In genomic region chr6:93416575-93417420, GRCh38 we compare ENCODE assay signal across 10 cellular contexts. TPM values are rescaled to one million over a fixed set of nuclear protein-coding genes. Genes with fewer than 3 reads are reported as not detected.
DNase-seq lines count a peak whose midpoint lies in the region; ATAC-seq, FAIRE-seq and TF ChIP-seq lines count a peak whose summit lies in the region.
"Had no signal": no experiment of that assay in that cellular context is flagged by ENCODE, and none has a peak within 500 bp of the region (broad histone marks: within the 10 kb centered on the region; RNA-seq: fewer than 3 reads in every experiment).

No MANE protein-coding gene starts in this region.

- peak overlapping the region in 54 of 59 donors; percentile 18 to 90 (median 75) for H3K27ac ChIP-seq in dorsolateral prefrontal cortex
- H3K27ac ChIP-seq: C4-2B had no signal

- no peaks in the 10 kb centered on the region for H3K36me3 Mint-ChIP-seq in T-helper 1 cell treated with Interleukin-12 subunit alpha and Interleukin-12 subunit beta and Interleukin-4 antibody, amounts not matched to agents 30 μg/mL and 1 μg/mL, for 36 hours (ENCODE audit: low read depth)

- peaks cover 14% of the 10 kb centered on the region for H3K4me1 Mint-ChIP-seq in T-helper 1 cell treated with Interleukin-12 subunit alpha and Interleukin-12 subunit beta and Interleukin-4 antibody, amounts not matched to agents 30 μg/mL and 1 μg/mL, for 36 hours (ENCODE audit: low read depth)

- DNase-seq in T-helper 1 cell: no peak
- peak; percentile 68 to 87 for DNase-seq in NCI-H524 (lab: John Stamatoyannopoulos, UW)
- peak in 9 of 10 donors; percentile 19 to 70 (median 46) for DNase-seq in dorsolateral prefrontal cortex
- peak; percentile 60 for DNase-seq in midbrain (lab: John Stamatoyannopoulos, UW)
- DNase-seq in urothelium cell line (ENCODE audit: low spot score): peak; percentile 25

- peaks cover 51% of the 10 kb centered on the region for H3K27me3 Mint-ChIP-seq in T-helper 1 cell treated with Interleukin-12 subunit alpha and Interleukin-12 subunit beta and Interleukin-4 antibody, amounts not matched to agents 30 μg/mL and 1 μg/mL, for 36 hours (ENCODE audit: low read depth)

- peaks cover 0 to 16% (median 0%) of the 10 kb centered on the region in 45 donors for H3K27me3 ChIP-seq in dorsolateral prefrontal cortex

- peak overlapping the region; percentile 70 for H3K4me3 Mint-ChIP-seq in T-helper 1 cell treated with Interleukin-12 subunit alpha and Interleukin-12 subunit beta and Interleukin-4 antibody, amounts not matched to agents 30 μg/mL and 1 μg/mL, for 36 hours

- ATAC-seq in HG03565 (IDR thresholded peaks at IDR 0.05; ENCODE audit: unreplicated experiment): no peak
- no peak for ATAC-seq in GM21576 (IDR thresholded peaks at IDR 0.05; ENCODE audit: unreplicated experiment)

- H3K27ac Mint-ChIP-seq in T-helper 1 cell treated with Interleukin-12 subunit alpha and Interleukin-12 subunit beta and Interleukin-4 antibody, amounts not matched to agents 30 μg/mL and 1 μg/mL, for 36 hours: no peak overlapping the region

- peak in 4 of 56 donors; percentile 6 to 24 (median 12) for TF ChIP-seq CTCF in dorsolateral prefrontal cortex (IDR thresholded peaks at IDR 0.05 in 54 of 56, conservative IDR thresholded peaks at IDR 0.05 in 2 of 56; ENCODE audit: low read depth in 1 of 56, partially characterized antibody in 56 of 56)

- intact Hi-C loops in dorsolateral prefrontal cortex (cut with DNase I): no loop called here

- FAIRE-seq in urothelium cell line (lab: Jason Lieb, UNC): no peak

- H3K9me3 Mint-ChIP-seq in T-helper 1 cell treated with Interleukin-12 subunit alpha and Interleukin-12 subunit beta and Interleukin-4 antibody, amounts not matched to agents 30 μg/mL and 1 μg/mL, for 36 hours: no peaks in the 10 kb centered on the region

- H3K4me3 ChIP-seq in dorsolateral prefrontal cortex: peak overlapping the region; percentile 53 to 86 (median 73)

RNA-seq across cellular contexts. Expression of gene EPHA7, which starts 2.6 kb away (rescaled TPM):
- 10 to 100 TPM in 117 of 120 experiments, 1 to 10 TPM in 3; 6.1 to 31.4 (median 18.2) TPM for total RNA-seq in dorsolateral prefrontal cortex
- total RNA-seq: T-helper 1 cell treated with Interleukin-12 subunit alpha and Interleukin-12 subunit beta and Interleukin-4 antibody, amounts not matched to agents 30 ng/mL and 1 ng/mL, for 36 hours had no signal

Comparison
In these comparisons a context has a peak if more than half of its experiments do, and no peak if none do; other contexts are left out.
1. DNase-seq: peak in NCI-H524 (2 of 2), dorsolateral prefrontal cortex (9 of 10), midbrain (single experiment) and urothelium cell line (single experiment); none in T-helper 1 cell (0 of 5).